8 cellular contexts compared by ENCODE assay signal in genomic region chr6:52285174-52286068, GRCh38. TPM values are rescaled to one million over a fixed set of nuclear protein-coding genes. Genes with fewer than 3 reads are reported as not detected.
DNase-seq lines count a peak whose midpoint lies in the region; ATAC-seq and TF ChIP-seq lines count a peak whose summit lies in the region.

No MANE protein-coding gene starts in this region.

- H3K27me3 Mint-ChIP-seq in naive thymus-derived CD4-positive, alpha-beta T cell: no peaks in the 10 kb centered on the region

- no peaks in the 10 kb centered on the region for H3K9me3 ChIP-seq in colonic mucosa
- no peaks in the 10 kb centered on the region for H3K9me3 ChIP-seq in naive thymus-derived CD4-positive, alpha-beta T cell (ENCODE audit: control insufficient read depth in 2 of 3, low read length in 3 of 3)

- peaks cover 23 to 57% (median 46%) of the 10 kb centered on the region in 7 donors for H3K4me1 Mint-ChIP-seq in naive thymus-derived CD4-positive, alpha-beta T cell

- peaks cover 5 to 24% (median 19%) of the 10 kb centered on the region in 5 donors for H3K36me3 Mint-ChIP-seq in naive thymus-derived CD4-positive, alpha-beta T cell

- peak overlapping the region in 1 of 9 donors; percentile 36 for H3K27ac Mint-ChIP-seq in naive thymus-derived CD4-positive, alpha-beta T cell

- peak overlapping the region; percentile 16 to 62 for H3K9ac ChIP-seq in colonic mucosa (ENCODE audit: low read depth in 2 of 2, low read length in 2 of 2)

- H3K27ac ChIP-seq in colonic mucosa: peak overlapping the region; percentile 58
- H3K27ac ChIP-seq in naive thymus-derived CD4-positive, alpha-beta T cell (ENCODE audit: low read depth, low read length): peak overlapping the region; percentile 74

- H3K4me1 ChIP-seq in colonic mucosa: peaks cover 5% of the 10 kb centered on the region
- H3K4me1 ChIP-seq in naive thymus-derived CD4-positive, alpha-beta T cell (ENCODE audit: control insufficient read depth in 2 of 2, insufficient read depth in 2 of 2, low read length in 2 of 2): peaks cover 32 to 33% of the 10 kb centered on the region in 2 donors

- no peaks in the 10 kb centered on the region for H3K9me3 Mint-ChIP-seq in naive thymus-derived CD4-positive, alpha-beta T cell

- DNase-seq in NCI-H1105 treated with DMSO at 0.1 percent for 48 hours (lab: John Stamatoyannopoulos, UW) (peak; percentile 66), NCI-H1105 (lab: John Stamatoyannopoulos, UW) (no peak), NCI-H748 (lab: John Stamatoyannopoulos, UW; ENCODE audit: unreplicated experiment) (peak; percentile 67), colonic mucosa (no peak)
- peak in 1 of 9 donors; percentile 40 for DNase-seq in naive thymus-derived CD4-positive, alpha-beta T cell

- POLR2A ChIA-PET in naive thymus-derived CD4-positive, alpha-beta T cell (lab: Charles Lee): interaction anchor here (0.6 to 6.3 kb wide), 32 partner anchors 11 to 780 kb away, joined by 3 to 92 read pairs (median 6); partner anchors contain the start of genes EFHC1, FBXO9, GSTA4 and PAQR8

- no peaks in the 10 kb centered on the region for H3K36me3 ChIP-seq in colonic mucosa
- H3K36me3 ChIP-seq in naive thymus-derived CD4-positive, alpha-beta T cell (ENCODE audit: control insufficient read depth in 2 of 3, insufficient read depth in 3 of 3, low read length in 3 of 3): peaks cover 0 to 21% (median 0%) of the 10 kb centered on the region in 3 experiments

- H3K27me3 ChIP-seq in colonic mucosa: no peaks in the 10 kb centered on the region
- no peaks in the 10 kb centered on the region for H3K27me3 ChIP-seq in naive thymus-derived CD4-positive, alpha-beta T cell (ENCODE audit: control insufficient read depth in 2 of 2, insufficient read depth in 2 of 2, low read length in 2 of 2)

- intact Hi-C loops in colonic mucosa (cut with DNase I): loop anchor here (5.0 kb wide), 1 partner anchor 112 kb away; no protein-coding TSS in a partner anchor
- intact Hi-C loops in naive thymus-derived CD4-positive, alpha-beta T cell (cut with micrococcal nuclease): loop anchor here (1.0 to 5.0 kb wide), 7 partner anchors 23 to 712 kb away; partner anchors contain the start of gene GSTA4 (in 1 of the 2)

- H3K4me3 ChIP-seq in colonic mucosa: peak overlapping the region; percentile 32
- H3K4me3 ChIP-seq in naive thymus-derived CD4-positive, alpha-beta T cell (ENCODE audit: low read length): peak overlapping the region; percentile 77

- peak; percentile 41 for ATAC-seq in naive thymus-derived CD4-positive, alpha-beta T cell
- ATAC-seq in HG02840 (IDR thresholded peaks at IDR 0.05; ENCODE audit: low FRiP score, unreplicated experiment): no peak
- no peak for ATAC-seq in GM18498 (IDR thresholded peaks at IDR 0.05; ENCODE audit: unreplicated experiment)
- ATAC-seq in activated CD4-positive, CD25-positive, alpha-beta regulatory T cell treated with anti-CD3 and anti-CD28 coated beads, Interleukin-2, amount 50 U/mL, for 24 hours: no peak

- H3K4me3 Mint-ChIP-seq in naive thymus-derived CD4-positive, alpha-beta T cell: no peak overlapping the region

- TF ChIP-seq CTCF in colonic mucosa (IDR thresholded peaks at IDR 0.05): no peak

- CTCF ChIA-PET in naive thymus-derived CD4-positive, alpha-beta T cell (lab: Charles Lee): interaction anchor here (0.6 to 5.1 kb wide), 21 partner anchors 8 to 1076 kb away, joined by 3 to 88 read pairs (median 5); partner anchors contain the start of genes EFHC1, PAQR8 and TRAM2

RNA-seq across cellular contexts. Expression of gene MCM3, which starts 0.9 kb away (rescaled TPM):
- 100 to 1,000 TPM in 1 of 2 donors, 10 to 100 TPM in 1; 28.9 to 117 TPM for total RNA-seq in colonic mucosa
- 100 to 1,000 TPM in 1 of 5 experiments, 10 to 100 TPM in 4; 20.3 to 157 (median 45.2) TPM for total RNA-seq in naive thymus-derived CD4-positive, alpha-beta T cell
- 10 to 100 TPM; 51.6 to 70.5 TPM for polyA plus RNA-seq in naive thymus-derived CD4-positive, alpha-beta T cell

RNA-seq across cellular contexts. Expression of gene IL17F, which starts 41.1 kb away (rescaled TPM):
- under 1 TPM in 1 of 2 donors, not detected in 1; 0.32 TPM for total RNA-seq in colonic mucosa
- total RNA-seq in naive thymus-derived CD4-positive, alpha-beta T cell: under 1 TPM in 1 of 5 experiments, not detected in 4; 0.48 TPM
- not detected for polyA plus RNA-seq in naive thymus-derived CD4-positive, alpha-beta T cell

Comparison
In these comparisons a context has a peak if more than half of its experiments do, and no peak if none do; other contexts are left out.
1. DNase-seq: peak in NCI-H1105 treated with DMSO at 0.1 percent for 48 hours (single experiment) and NCI-H748 (single experiment); none in NCI-H1105 (single experiment) and colonic mucosa (single experiment).